Comparison of ENCODE assay signal across 16 cellular contexts in the genomic region with DNA sequence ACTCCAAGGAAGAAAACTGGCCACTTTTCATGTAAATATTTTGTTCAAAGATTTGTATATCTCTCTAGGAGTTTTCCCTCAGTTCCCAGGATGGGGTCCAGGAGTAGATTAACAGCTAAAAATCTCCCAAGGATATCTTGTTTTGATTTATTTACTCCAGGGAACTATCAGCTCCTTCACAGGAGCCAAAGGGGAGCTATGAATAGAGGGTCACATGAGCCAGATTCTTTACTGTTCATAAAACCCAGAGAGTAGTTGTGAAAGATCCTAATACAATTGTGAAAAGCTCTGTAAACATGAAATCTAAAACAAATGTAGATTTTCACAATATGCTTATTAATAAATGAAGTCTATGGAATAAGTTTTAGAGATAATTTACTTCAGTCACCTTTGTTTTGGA. TPM values are rescaled to one million over a fixed set of nuclear protein-coding genes. Genes with fewer than 3 reads are reported as not detected.
DNase-seq lines count a peak whose midpoint lies in the region; ATAC-seq and TF ChIP-seq lines count a peak whose summit lies in the region.
"Had no signal": no experiment of that assay in that cellular context is flagged by ENCODE, and none has a peak within 500 bp of the region (broad histone marks: within the 10 kb centered on the region; RNA-seq: fewer than 3 reads in every experiment).

No MANE protein-coding gene starts in this region.

- H2BK15ac ChIP-seq in mesenchymal stem cell (ENCODE audit: low read depth, poor library complexity, severe bottlenecking), result no peak overlapping the region

- intact Hi-C loops in CD4-positive, alpha-beta memory T cell (cut with micrococcal nuclease), result no loop called here
- intact Hi-C loops in uterus (cut with DNase I; ENCODE audit: low total_unique reads) (no loop called here), lower lobe of right lung (cut with DNase I) (no loop called here), posterior cingulate gyrus (cut with DNase I) (no loop called here), spleen (cut with DNase I; ENCODE audit: low total_unique reads) (no loop called here)

- no peak overlapping the region for H2AK5ac ChIP-seq in mesenchymal stem cell (ENCODE audit: low read length, severe bottlenecking)

- peak overlapping the region; percentile 29 for H3K9ac ChIP-seq in mesenchymal stem cell (ENCODE audit: low read length)

- POLR2A ChIA-PET in CD4-positive, alpha-beta memory T cell (lab: Charles Lee; ENCODE audit: partially characterized antibody), result interaction anchor here (3.2 kb wide), 1 partner anchor 16 kb away, joined by 25 read pairs; the partner anchor contains the start of gene DIMT1

- H3K23ac ChIP-seq in mesenchymal stem cell (ENCODE audit: low read length in 2 of 2), result no peak overlapping the region

- no peak overlapping the region for H3K4me2 ChIP-seq in mesenchymal stem cell (ENCODE audit: low read length, poor library complexity, severe bottlenecking)
- H3K4me2 ChIP-seq: GM23338 had no signal

- no peak overlapping the region for H2BK120ac ChIP-seq in mesenchymal stem cell (ENCODE audit: low read depth, low read length)

- H3K79me1 ChIP-seq in mesenchymal stem cell (replicated peaks; ENCODE audit: low read length, poor library complexity, severe bottlenecking), result peaks cover 12% of the 10 kb centered on the region

- TF ChIP-seq POLR2A in uterus (IDR thresholded peaks at IDR 0.05), result no peak
- TF ChIP-seq POLR2A in spleen (IDR thresholded peaks at IDR 0.05), result no peak

- peaks cover 0 to 4% (median 0%) of the 10 kb centered on the region in 4 donors for H3K4me1 Mint-ChIP-seq in CD4-positive, alpha-beta memory T cell
- H3K4me1 Mint-ChIP-seq: activated B cell treated with CpG ODN at 0.5 μM for 24 hours, GM23338 had no signal

- no peaks in the 10 kb centered on the region for H3K9me3 Mint-ChIP-seq in CD4-positive, alpha-beta memory T cell
- H3K9me3 Mint-ChIP-seq: activated B cell treated with CpG ODN at 0.5 μM for 24 hours, GM23338 had no signal

- no peak for ATAC-seq in lower lobe of right lung
- ATAC-seq: GM23338 had no signal

- H4K91ac ChIP-seq in mesenchymal stem cell (ENCODE audit: low read length), result no peak overlapping the region

- H2BK12ac ChIP-seq in mesenchymal stem cell (ENCODE audit: low read length in 2 of 2), result no peak overlapping the region

- no peak overlapping the region for H3K18ac ChIP-seq in mesenchymal stem cell (ENCODE audit: low read depth in 1 of 2, low read length in 2 of 2)

- CTCF ChIA-PET in CD4-positive, alpha-beta memory T cell (lab: Charles Lee; ENCODE audit: partially characterized antibody), result interaction anchor here (0.8 to 1.8 kb wide), 4 partner anchors 8 to 163 kb away, joined by 3 to 6 read pairs (median 4); partner anchors contain the start of gene IPO11

- H3K4me3 ChIP-seq in CD4-positive, alpha-beta memory T cell (ENCODE audit: low read length in 2 of 2), result no peak overlapping the region
- H3K4me3 ChIP-seq in choroid plexus epithelial cell (ENCODE audit: low read depth, low read length), result no peak overlapping the region
- no peak overlapping the region for H3K4me3 ChIP-seq in mesenchymal stem cell (ENCODE audit: insufficient read depth in 1 of 2, low read depth in 1 of 2, low read length in 2 of 2)
- no peak overlapping the region for H3K4me3 ChIP-seq in uterus
- no peak overlapping the region for H3K4me3 ChIP-seq in lower lobe of right lung
- H3K4me3 ChIP-seq in spleen, result no peak overlapping the region
- H3K4me3 ChIP-seq: GM23338, skin epidermis, stomach had no signal

- H3K27ac Mint-ChIP-seq in CD4-positive, alpha-beta memory T cell, result peak overlapping the region in 5 of 7 donors; percentile 26 to 54 (median 48)
- H3K27ac Mint-ChIP-seq: activated B cell treated with CpG ODN at 0.5 μM for 24 hours, GM23338 had no signal

- H3K14ac ChIP-seq in mesenchymal stem cell (ENCODE audit: low read length in 2 of 2), result no peak overlapping the region

- no peak overlapping the region for H3K4ac ChIP-seq in mesenchymal stem cell (ENCODE audit: low read depth in 1 of 2, low read length in 2 of 2)

- H4K8ac ChIP-seq in mesenchymal stem cell (ENCODE audit: low read length), result no peak overlapping the region

- H3K27ac ChIP-seq in CD4-positive, alpha-beta memory T cell (ENCODE audit: low read depth, low read length), result no peak overlapping the region
- H3K27ac ChIP-seq in mesenchymal stem cell (ENCODE audit: low read length, poor library complexity, severe bottlenecking) (no peak overlapping the region), uterus (peak overlapping the region in 1 of 2 donors; percentile 43), lower lobe of right lung (no peak overlapping the region), spleen (no peak overlapping the region)

- peaks cover 30 to 63% of the 10 kb centered on the region in 2 donors for H3K36me3 Mint-ChIP-seq in CD4-positive, alpha-beta memory T cell

- TF ChIP-seq CTCF in choroid plexus epithelial cell (conservative IDR thresholded peaks at IDR 0.05; ENCODE audit: low read depth, low read length) (no peak), uterus (IDR thresholded peaks at IDR 0.05) (no peak), lower lobe of right lung (IDR thresholded peaks at IDR 0.05) (no peak), spleen (IDR thresholded peaks at IDR 0.05 in 8 of 11, conservative IDR thresholded peaks at IDR 0.05 in 3 of 11) (no peak)

- H3K9me3 ChIP-seq in CD4-positive, alpha-beta memory T cell (ENCODE audit: control insufficient read depth in 1 of 2, low read length in 2 of 2), result no peaks in the 10 kb centered on the region
- H3K9me3 ChIP-seq in mesenchymal stem cell (ENCODE audit: control insufficient read depth, low read length) (no peaks in the 10 kb centered on the region), uterus (no peaks in the 10 kb centered on the region), lower lobe of right lung (no peaks in the 10 kb centered on the region), spleen (no peaks in the 10 kb centered on the region)
- H3K9me3 ChIP-seq: stomach had no signal

- no peaks in the 10 kb centered on the region for H3K27me3 Mint-ChIP-seq in CD4-positive, alpha-beta memory T cell
- H3K27me3 Mint-ChIP-seq: activated B cell treated with CpG ODN at 0.5 μM for 24 hours had no signal

- no peaks in the 10 kb centered on the region for H3K4me1 ChIP-seq in CD4-positive, alpha-beta memory T cell (ENCODE audit: insufficient read depth, low read length)
- no peaks in the 10 kb centered on the region for H3K4me1 ChIP-seq in mesenchymal stem cell (ENCODE audit: control insufficient read depth, insufficient read depth, low read depth, low read length)
- no peaks in the 10 kb centered on the region for H3K4me1 ChIP-seq in uterus
- no peaks in the 10 kb centered on the region for H3K4me1 ChIP-seq in lower lobe of right lung
- H3K4me1 ChIP-seq in spleen, result no peaks in the 10 kb centered on the region

- DNase-seq in CD4-positive, alpha-beta memory T cell, result no peak
- peak; percentile 9 for DNase-seq in LHCN-M2 (ENCODE audit: low read depth)
- peak; percentile 64 for DNase-seq in choroid plexus epithelial cell (ENCODE audit: low read depth)
- DNase-seq in mesenchymal stem cell, result peak; percentile 30
- DNase-seq in uterus, result no peak
- no peak for DNase-seq in lower lobe of right lung
- DNase-seq in posterior cingulate gyrus, result no peak
- DNase-seq in spleen, result no peak
- DNase-seq: activated B cell treated with CpG ODN at 0.5 μM for 24 hours; activated T-cell treated with anti-CD3 and anti-CD28 coated beads, Interleukin-2, amount 50 U/mL, for 1 hour; C1 segment of cervical spinal cord; nucleus accumbens; stomach; T-helper 1 cell had no signal

- H2BK5ac ChIP-seq in mesenchymal stem cell (ENCODE audit: low read depth, low read length, poor library complexity, severe bottlenecking), result no peak overlapping the region

- H3K4me3 Mint-ChIP-seq in CD4-positive, alpha-beta memory T cell, result no peak overlapping the region
- H3K4me3 Mint-ChIP-seq: activated B cell treated with CpG ODN at 0.5 μM for 24 hours, GM23338 had no signal

- H2AFZ ChIP-seq in mesenchymal stem cell (ENCODE audit: low read depth, low read length), result no peak overlapping the region
- H2AFZ ChIP-seq: GM23338 had no signal

- H3K36me3 ChIP-seq in CD4-positive, alpha-beta memory T cell (ENCODE audit: insufficient read depth, low read length), result peaks cover 48% of the 10 kb centered on the region
- H3K36me3 ChIP-seq in mesenchymal stem cell (ENCODE audit: control insufficient read depth in 1 of 2, insufficient read depth in 2 of 2, low read depth in 1 of 2, low read length in 2 of 2) (peaks cover 17 to 83% of the 10 kb centered on the region in 2 experiments), uterus (no peaks in the 10 kb centered on the region), lower lobe of right lung (peaks cover 74% of the 10 kb centered on the region), spleen (peaks cover 4 to 100% (median 72%) of the 10 kb centered on the region in 6 donors)

- H3K27me3 ChIP-seq in CD4-positive, alpha-beta memory T cell (ENCODE audit: insufficient read depth, low read length), result no peaks in the 10 kb centered on the region
- H3K27me3 ChIP-seq in mesenchymal stem cell (ENCODE audit: control insufficient read depth in 1 of 2, insufficient read depth in 1 of 2, low read length in 2 of 2), result no peaks in the 10 kb centered on the region
- no peaks in the 10 kb centered on the region for H3K27me3 ChIP-seq in uterus
- no peaks in the 10 kb centered on the region for H3K27me3 ChIP-seq in lower lobe of right lung (ENCODE audit: low read depth)
- no peaks in the 10 kb centered on the region for H3K27me3 ChIP-seq in spleen (replicated peaks in 1 of 7)
- H3K27me3 ChIP-seq: stomach had no signal

RNA-seq across cellular contexts. Expression of gene DIMT1, which starts 16.9 kb away (rescaled TPM):
- 10 to 100 TPM; 27.9 to 28.4 TPM for total RNA-seq in CD4-positive, alpha-beta memory T cell
- polyA plus RNA-seq in CD4-positive, alpha-beta memory T cell, result 10 to 100 TPM; 52.2 to 53.5 TPM
- 38.3 and 39.5 TPM in 2 replicates for total RNA-seq in LHCN-M2 (2014; rRNA removed)
- polyA plus RNA-seq in LHCN-M2 (2012), result 26.8 TPM
- polyA plus RNA-seq in mesenchymal stem cell (2013, experiment 1 of 2), result 19.2 TPM
- polyA plus RNA-seq in mesenchymal stem cell (2013, experiment 2 of 2), result 21.4 TPM
- total RNA-seq in uterus, result 10 to 100 TPM; 18.8 to 38.2 (median 27.3) TPM
- 19.3 TPM for total RNA-seq in lower lobe of right lung
- total RNA-seq in spleen, result 10 to 100 TPM; 24.0 to 30.0 (median 25.8) TPM
- polyA plus RNA-seq in spleen, result 10 to 100 TPM; 11.0 to 16.7 (median 16.0) TPM

RNA-seq across cellular contexts. Expression of gene IPO11, which starts 25.7 kb away (rescaled TPM):
- total RNA-seq in CD4-positive, alpha-beta memory T cell, result 10 to 100 TPM; 23.8 to 28.5 TPM
- 1 to 10 TPM; 8.1 to 8.2 TPM for polyA plus RNA-seq in CD4-positive, alpha-beta memory T cell
- total RNA-seq in LHCN-M2 (2014; rRNA removed) (26.8 and 29.3 TPM in 2 replicates), uterus (10 to 100 TPM; 20.0 to 62.0 (median 45.3) TPM), lower lobe of right lung (30.4 TPM), spleen (10 to 100 TPM; 26.4 to 42.2 (median 37.2) TPM)
- 10.4 TPM for polyA plus RNA-seq in LHCN-M2 (2012)
- polyA plus RNA-seq in mesenchymal stem cell (2013, experiment 1 of 2), result 11.3 TPM
- polyA plus RNA-seq in mesenchymal stem cell (2013, experiment 2 of 2), result 10.3 TPM
- 10 to 100 TPM in 2 of 3 donors, 1 to 10 TPM in 1; 7.8 to 22.4 (median 11.8) TPM for polyA plus RNA-seq in spleen

Comparison
In these comparisons a context has a peak if more than half of its experiments do, and no peak if none do; other contexts are left out.
1. DNase-seq: peak in LHCN-M2 (single experiment), choroid plexus epithelial cell (single experiment) and mesenchymal stem cell (single experiment); none in CD4-positive, alpha-beta memory T cell (0 of 5), uterus (0 of 2), lower lobe of right lung (single experiment), posterior cingulate gyrus (0 of 10) and spleen (single experiment).